9 cellular contexts compared by ENCODE assay signal in the genomic region with DNA sequence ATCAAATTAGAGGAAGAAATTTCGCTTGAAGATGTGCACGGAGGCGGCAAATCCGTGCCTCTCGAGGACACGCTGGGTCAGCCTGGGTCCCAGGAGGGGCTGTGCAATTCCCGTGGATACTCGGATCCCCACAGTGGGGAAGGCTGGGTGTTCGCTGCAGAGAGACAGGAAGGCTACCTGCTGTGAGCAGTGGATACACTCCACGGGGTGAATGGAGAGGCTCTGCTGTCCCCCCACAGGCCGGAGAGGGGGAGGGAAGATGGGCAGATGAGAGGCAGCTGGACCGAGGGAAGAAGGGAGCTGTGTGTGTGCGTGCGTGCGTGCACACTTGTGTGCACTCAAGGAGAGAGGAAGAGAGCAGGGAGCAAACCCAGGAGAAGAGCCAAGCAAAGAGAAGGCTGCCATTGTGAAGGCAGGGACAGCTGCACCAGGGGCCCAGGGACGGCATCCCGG. TPM values are rescaled to one million over a fixed set of nuclear protein-coding genes. Genes with fewer than 3 reads are reported as not detected.
A peak's percentile ranks its signal among the peaks of the same experiment; 100 is the strongest.
DNase-seq lines count a peak whose midpoint lies in the region; ATAC-seq and TF ChIP-seq lines count a peak whose summit lies in the region.
"Had no signal": no experiment of that assay in that cellular context is flagged by ENCODE, and none has a peak within 500 bp of the region (broad histone marks: within the 10 kb centered on the region; RNA-seq: fewer than 3 reads in every experiment).

No MANE protein-coding gene starts in this region.

- no peak for TF ChIP-seq CTCF in CD8-positive, alpha-beta T cell (IDR thresholded peaks at IDR 0.05)
- no peak for TF ChIP-seq CTCF in natural killer cell (IDR thresholded peaks at IDR 0.05)

- no peaks in the 10 kb centered on the region for H3K9me3 Mint-ChIP-seq in CD8-positive, alpha-beta T cell
- H3K9me3 Mint-ChIP-seq in activated naive CD8-positive, alpha-beta T cell treated with anti-CD3 and anti-CD28 coated beads, Interleukin-2, amount 50 U/mL, for 24 hours: no peaks in the 10 kb centered on the region
- H3K9me3 Mint-ChIP-seq in natural killer cell: no peaks in the 10 kb centered on the region

- H3K27ac Mint-ChIP-seq in CD8-positive, alpha-beta T cell: peak overlapping the region; percentile 96
- peak overlapping the region; percentile 96 for H3K27ac Mint-ChIP-seq in activated naive CD8-positive, alpha-beta T cell treated with anti-CD3 and anti-CD28 coated beads, Interleukin-2, amount 50 U/mL, for 24 hours
- H3K27ac Mint-ChIP-seq in natural killer cell: peak overlapping the region; percentile 89 to 94

- peak in 1 of 7 experiments; percentile 12 for DNase-seq in CD8-positive, alpha-beta T cell
- DNase-seq in activated naive CD8-positive, alpha-beta T cell treated with anti-CD3 and anti-CD28 coated beads, Interleukin-2, amount 50 U/mL, for 24 hours: no peak
- DNase-seq in natural killer cell (no peak), NCI-H510A treated with DMSO at 0.1 percent for 48 hours (lab: John Stamatoyannopoulos, UW) (no peak), amniotic stem cell (lab: John Stamatoyannopoulos, UW) (no peak), activated gamma-delta T cell treated with Interleukin-2 at 50 U/mL for 16 hours (no peak)
- DNase-seq: NCI-H69 had no signal

- intact Hi-C loops in CD8-positive, alpha-beta T cell (cut with DNase I, micrococcal nuclease): loop anchor here (1.0 to 10.0 kb wide), 5 partner anchors 59 to 1194 kb away; a partner anchor contains a TSS
- intact Hi-C loops in natural killer cell (cut with micrococcal nuclease): loop anchor here (2.0 to 10.0 kb wide), 2 partner anchors 607 to 893 kb away; no protein-coding TSS in a partner anchor

- peak overlapping the region; percentile 61 for H3K27ac ChIP-seq in CD8-positive, alpha-beta T cell (ENCODE audit: low read depth, low read length)

- no peaks in the 10 kb centered on the region for H3K36me3 Mint-ChIP-seq in CD8-positive, alpha-beta T cell
- H3K36me3 Mint-ChIP-seq in activated naive CD8-positive, alpha-beta T cell treated with anti-CD3 and anti-CD28 coated beads, Interleukin-2, amount 50 U/mL, for 24 hours (ENCODE audit: low read depth): no peaks in the 10 kb centered on the region
- no peaks in the 10 kb centered on the region for H3K36me3 Mint-ChIP-seq in natural killer cell

- peaks cover 41% of the 10 kb centered on the region for H3K4me1 Mint-ChIP-seq in CD8-positive, alpha-beta T cell (ENCODE audit: low read depth)
- H3K4me1 Mint-ChIP-seq in activated naive CD8-positive, alpha-beta T cell treated with anti-CD3 and anti-CD28 coated beads, Interleukin-2, amount 50 U/mL, for 24 hours: peaks cover 33% of the 10 kb centered on the region
- H3K4me1 Mint-ChIP-seq in natural killer cell: peaks cover 25 to 32% of the 10 kb centered on the region in 2 donors

- ATAC-seq in CD8-positive, alpha-beta T cell: no peak
- peak; percentile 17 for ATAC-seq in HG02885 (IDR thresholded peaks at IDR 0.05; ENCODE audit: poor library complexity, unreplicated experiment)
- ATAC-seq in activated naive CD8-positive, alpha-beta T cell treated with anti-CD3 and anti-CD28 coated beads, Interleukin-2, amount 50 U/mL, for 24 hours: no peak
- ATAC-seq in natural killer cell: peak in 1 of 3 donors; percentile 6
- ATAC-seq in HG02973 (IDR thresholded peaks at IDR 0.05; ENCODE audit: unreplicated experiment): no peak

- H3K9me3 ChIP-seq in CD8-positive, alpha-beta T cell (ENCODE audit: low read length): no peaks in the 10 kb centered on the region

- CTCF ChIA-PET in CD8-positive, alpha-beta T cell (lab: Charles Lee): interaction anchor here (1.7 to 5.4 kb wide), 2 partner anchors 50 to 893 kb away, joined by 7 to 49 read pairs; no protein-coding TSS in a partner anchor

- H3K27me3 ChIP-seq in CD8-positive, alpha-beta T cell (ENCODE audit: insufficient read depth, low read length): no peaks in the 10 kb centered on the region

- peaks cover 36% of the 10 kb centered on the region for H3K4me1 ChIP-seq in CD8-positive, alpha-beta T cell (ENCODE audit: insufficient read depth, low read length)

- POLR2A ChIA-PET in CD8-positive, alpha-beta T cell (lab: Charles Lee): interaction anchor here (0.7 to 1.6 kb wide), 2 partner anchors 23 to 39 kb away, joined by 3 to 4 read pairs; no protein-coding TSS in a partner anchor

- H3K4me3 Mint-ChIP-seq in CD8-positive, alpha-beta T cell: peak overlapping the region; percentile 78
- peak overlapping the region; percentile 79 for H3K4me3 Mint-ChIP-seq in activated naive CD8-positive, alpha-beta T cell treated with anti-CD3 and anti-CD28 coated beads, Interleukin-2, amount 50 U/mL, for 24 hours
- peak overlapping the region; percentile 93 for H3K4me3 Mint-ChIP-seq in natural killer cell

- H3K27me3 Mint-ChIP-seq in CD8-positive, alpha-beta T cell (ENCODE audit: low read depth): no peaks in the 10 kb centered on the region
- H3K27me3 Mint-ChIP-seq in activated naive CD8-positive, alpha-beta T cell treated with anti-CD3 and anti-CD28 coated beads, Interleukin-2, amount 50 U/mL, for 24 hours: no peaks in the 10 kb centered on the region
- H3K27me3 Mint-ChIP-seq in natural killer cell (ENCODE audit: low read depth in 2 of 2): no peaks in the 10 kb centered on the region

- H3K36me3 ChIP-seq in CD8-positive, alpha-beta T cell (ENCODE audit: insufficient read depth, low read length): no peaks in the 10 kb centered on the region

- H3K4me3 ChIP-seq in CD8-positive, alpha-beta T cell (ENCODE audit: low read depth, low read length): peak overlapping the region; percentile 23

RNA-seq across cellular contexts. Expression of a gene that starts 57.3 kb away (rescaled TPM):
- 1 to 10 TPM in 1 of 2 experiments, under 1 TPM in 1; 0.76 to 1.2 TPM for total RNA-seq in CD8-positive, alpha-beta T cell
- 10 to 100 TPM in 2 of 3 donors, 1 to 10 TPM in 1; 8.1 to 48.7 (median 12.3) TPM for total RNA-seq in natural killer cell

Comparison
In these comparisons a context has a peak if more than half of its experiments do, and no peak if none do; other contexts are left out.
1. RNA of a gene that starts 57.3 kb away (total RNA-seq): 8.1 to 48.7 TPM in natural killer cell; 0.76 to 1.2 TPM in CD8-positive, alpha-beta T cell; every median in the first group is over 4 times any median in the second.
2. Peak in every context shown above with its lines, with median percentiles within 50 percentile points of each other: H3K27ac Mint-ChIP-seq and H3K4me3 Mint-ChIP-seq.